26 cellular contexts compared by ENCODE assay signal in the genomic region with DNA sequence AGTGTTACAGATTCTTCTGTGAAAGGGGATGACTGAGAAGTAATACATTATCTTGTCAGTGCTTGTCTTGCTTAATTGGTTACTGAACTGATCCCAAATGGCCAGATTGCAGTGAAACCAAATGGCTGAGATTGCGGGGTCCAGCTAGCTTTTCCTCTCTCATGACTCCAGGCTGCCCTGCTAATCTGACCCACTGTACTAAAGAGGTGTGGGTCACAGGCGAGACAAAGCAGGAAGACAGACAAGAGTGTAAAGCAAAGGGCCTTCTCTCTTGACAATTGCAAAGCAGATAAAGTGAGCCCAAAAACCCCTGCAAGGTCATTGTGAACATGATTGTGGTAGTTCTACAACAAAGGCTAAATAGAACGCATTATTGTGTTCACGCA. TPM values are rescaled to one million over a fixed set of nuclear protein-coding genes. Genes with fewer than 3 reads are reported as not detected.
"Had no signal": no experiment of that assay in that cellular context is flagged by ENCODE, and none has a peak within 500 bp of the region (broad histone marks: within the 10 kb centered on the region; RNA-seq: fewer than 3 reads in every experiment).

No MANE protein-coding gene starts in this region.

- H3K27ac ChIP-seq: adrenal gland, body of pancreas, esophagus muscularis mucosa, foreskin keratinocyte, heart right ventricle, lower lobe of right lung, spleen, suprapubic skin, tibial artery had no signal

- H3K36me3 ChIP-seq: adrenal gland, esophagus muscularis mucosa, heart right ventricle, lower lobe of right lung, spleen, suprapubic skin, tibial artery had no signal

- ATAC-seq: activated CD4-positive, alpha-beta T cell treated with anti-CD3 and anti-CD28 coated beads for 36 hours; body of pancreas; effector memory CD8-positive, alpha-beta T cell; foreskin keratinocyte; heart right ventricle; lower lobe of right lung; right cardiac atrium had no signal

- H3K27me3 ChIP-seq: adrenal gland, body of pancreas had no signal

- H3K4me1 ChIP-seq: foreskin keratinocyte had no signal

- H3K4me3 ChIP-seq: body of pancreas, esophagus muscularis mucosa, lower lobe of right lung, spleen, suprapubic skin, tibial artery had no signal

- H3K9me3 ChIP-seq: adrenal gland, body of pancreas, esophagus muscularis mucosa, heart right ventricle, lower lobe of right lung, spleen, suprapubic skin, tibial artery had no signal

- H3K9me3 Mint-ChIP-seq: activated naive CD4-positive, alpha-beta T cell treated with anti-CD3 and anti-CD28 coated beads for 36 hours; activated naive CD8-positive, alpha-beta T cell treated with anti-CD3 and anti-CD28 coated beads for 36 hours; activated T-helper 1 cell treated with anti-CD3 and anti-CD28 coated beads, Interleukin-12 subunit alpha, Interleukin-12 subunit beta, Interleukin-2, Interleukin-4 antibody, amounts not matched to agents 30 ng/mL and 10 ng/mL and 1 ng/mL, durations not matched to agents 14 hours and 24 hours and 36 hours; effector memory CD8-positive, alpha-beta T cell had no signal

- H3K4me3 Mint-ChIP-seq: activated CD4-positive, alpha-beta T cell treated with anti-CD3 and anti-CD28 coated beads for 36 hours; activated naive CD4-positive, alpha-beta T cell treated with anti-CD3 and anti-CD28 coated beads for 36 hours; activated naive CD8-positive, alpha-beta T cell treated with anti-CD3 and anti-CD28 coated beads for 36 hours; activated T-helper 1 cell treated with anti-CD3 and anti-CD28 coated beads, Interleukin-12 subunit alpha, Interleukin-12 subunit beta, Interleukin-2, Interleukin-4 antibody, amounts not matched to agents 30 ng/mL and 10 ng/mL and 1 ng/mL, durations not matched to agents 14 hours and 24 hours and 36 hours; effector memory CD8-positive, alpha-beta T cell had no signal

- H3K27ac Mint-ChIP-seq: activated CD4-positive, alpha-beta T cell treated with anti-CD3 and anti-CD28 coated beads for 36 hours; activated naive CD4-positive, alpha-beta T cell treated with anti-CD3 and anti-CD28 coated beads for 36 hours; activated naive CD8-positive, alpha-beta T cell treated with anti-CD3 and anti-CD28 coated beads for 36 hours; activated T-helper 1 cell treated with anti-CD3 and anti-CD28 coated beads, Interleukin-12 subunit alpha, Interleukin-12 subunit beta, Interleukin-2, Interleukin-4 antibody, amounts not matched to agents 30 ng/mL and 10 ng/mL and 1 ng/mL, durations not matched to agents 14 hours and 24 hours and 36 hours; effector memory CD8-positive, alpha-beta T cell had no signal

- H3K36me3 Mint-ChIP-seq: activated naive CD8-positive, alpha-beta T cell treated with anti-CD3 and anti-CD28 coated beads for 36 hours had no signal

- DNase-seq: activated CD4-positive, alpha-beta T cell treated with anti-CD3 and anti-CD28 coated beads for 36 hours; activated CD4-positive, alpha-beta T cell treated with anti-CD3 and anti-CD28 coated beads, Interleukin-2, amount 50 U/mL, for 4 hours; activated CD4-positive, CD25-positive, alpha-beta regulatory T cell; activated CD8-positive, alpha-beta memory T cell treated with anti-CD3 and anti-CD28 coated beads for 24 hours; activated effector memory CD4-positive, alpha-beta T cell treated with anti-CD3 and anti-CD28 coated beads, Interleukin-2, amount 50 U/mL, for 16 hours; activated naive CD4-positive, alpha-beta T cell treated with anti-CD3 and anti-CD28 coated beads for 36 hours; activated naive CD8-positive, alpha-beta T cell treated with anti-CD3 and anti-CD28 coated beads for 36 hours; activated T-cell treated with anti-CD3 and anti-CD28 coated beads, Interleukin-2, amount 50 U/mL, for 1 hour; aorta; cortex of kidney; effector memory CD8-positive, alpha-beta T cell; foreskin keratinocyte; heart right ventricle; lower lobe of right lung; mesenchymal stem cell; occipital lobe; spleen; stimulated activated naive CD4-positive, alpha-beta T cell; T-helper 1 cell; tibial artery had no signal

RNA-seq across cellular contexts. Expression of gene TMEM150C, which starts 2.1 kb away (rescaled TPM):
- total RNA-seq: activated CD4-positive, alpha-beta T cell treated with anti-CD3 and anti-CD28 coated beads for 36 hours; activated naive CD4-positive, alpha-beta T cell treated with anti-CD3 and anti-CD28 coated beads for 36 hours; activated naive CD8-positive, alpha-beta T cell treated with anti-CD3 and anti-CD28 coated beads for 36 hours; activated T-helper 1 cell treated with anti-CD3 and anti-CD28 coated beads, Interleukin-12 subunit alpha, Interleukin-12 subunit beta, Interleukin-2, Interleukin-4 antibody, amounts not matched to agents 30 ng/mL and 10 ng/mL and 1 ng/mL, durations not matched to agents 14 hours and 24 hours and 36 hours had no signal
